26 cellular contexts compared by ENCODE assay signal in genomic region chr10:131802991-131803390, GRCh38.
"Had no signal": no experiment of that assay in that cellular context is flagged by ENCODE, and none has a peak within 500 bp of the region (broad histone marks: within the 10 kb centered on the region; RNA-seq: fewer than 3 reads in every experiment).

No MANE protein-coding gene starts in this region.

- ATAC-seq: left cardiac atrium; naive thymus-derived CD8-positive, alpha-beta T cell; stimulated activated effector memory CD8-positive, alpha-beta T cell treated with anti-CD3 and anti-CD28 coated beads, Interleukin-12 subunit alpha, Interleukin-12 subunit beta, amount 100 ng/mL, for 72 hours had no signal

- H3K27me3 ChIP-seq: right lobe of liver, upper lobe of left lung had no signal

- H3K27ac Mint-ChIP-seq: activated CD4-positive, alpha-beta memory T cell treated with anti-CD3 and anti-CD28 coated beads for 36 hours; activated CD4-positive, alpha-beta T cell treated with anti-CD3 and anti-CD28 coated beads, Interleukin-2, amount 10 ng/mL, durations not matched to agents 24 days and 14 days; activated naive CD4-positive, alpha-beta T cell treated with anti-CD3 and anti-CD28 coated beads, Interleukin-2, amount 50 U/mL, for 24 hours; activated T-helper 2 cell treated with anti-CD3 and anti-CD28 coated beads, Interferon-gamma antibody, Interleukin-2, Interleukin-4, amounts not matched to agents 10 μg/mL and 5 μg/mL and 100 μg/mL, durations not matched to agents 14 hours and 24 hours and 36 hours; dendritic cell treated with granulocyte-macrophage colony-stimulating factor and Interleukin-4, amounts not matched to agents 40 ng/mL and 50 ng/mL, for 4 days; memory B cell; naive thymus-derived CD8-positive, alpha-beta T cell; stimulated activated effector memory CD8-positive, alpha-beta T cell treated with anti-CD3 and anti-CD28 coated beads, Interleukin-12 subunit alpha, Interleukin-12 subunit beta, amount 100 ng/mL, for 72 hours; stimulated activated naive CD8-positive, alpha-beta T cell treated with anti-CD3 and anti-CD28 coated beads, Interleukin-15, Interleukin-2, amounts not matched to agents 100 ng/mL and 50 ng/mL, for 24 hours; T-helper 1 cell treated with Interleukin-12 subunit alpha and Interleukin-12 subunit beta and Interleukin-4 antibody, amounts not matched to agents 30 μg/mL and 1 μg/mL, for 36 hours had no signal

- H3K4me1 Mint-ChIP-seq: activated CD4-positive, alpha-beta T cell treated with anti-CD3 and anti-CD28 coated beads, Interleukin-2, amount 10 ng/mL, durations not matched to agents 24 days and 14 days; activated naive CD4-positive, alpha-beta T cell treated with anti-CD3 and anti-CD28 coated beads, Interleukin-2, amount 50 U/mL, for 24 hours; central memory CD8-positive, alpha-beta T cell; memory B cell; stimulated activated effector memory CD8-positive, alpha-beta T cell treated with anti-CD3 and anti-CD28 coated beads, Interleukin-12 subunit alpha, Interleukin-12 subunit beta, amount 100 ng/mL, for 72 hours had no signal

- H3K4me1 ChIP-seq: breast epithelium, upper lobe of left lung had no signal

- H3K27me3 Mint-ChIP-seq: activated CD4-positive, alpha-beta T cell treated with anti-CD3 and anti-CD28 coated beads, Interleukin-2, amount 10 ng/mL, durations not matched to agents 24 days and 14 days; dendritic cell treated with granulocyte-macrophage colony-stimulating factor and Interleukin-4, amounts not matched to agents 40 ng/mL and 50 ng/mL, for 4 days; memory B cell had no signal

- H3K27ac ChIP-seq: breast epithelium, right lobe of liver, skin epidermis, upper lobe of left lung had no signal

- H3K9me3 ChIP-seq: right lobe of liver had no signal

- DNase-seq: activated CD4-positive, alpha-beta memory T cell treated with anti-CD3 and anti-CD28 coated beads for 36 hours; activated CD4-positive, alpha-beta T cell treated with anti-CD3 and anti-CD28 coated beads, Interleukin-2, amount 10 ng/mL, durations not matched to agents 24 days and 14 days; activated CD4-positive, CD25-positive, alpha-beta regulatory T cell treated with anti-CD3 and anti-CD28 coated beads, Interleukin-2, amount 50 U/mL, for 72 hours; activated T-cell treated with anti-CD3 and anti-CD28 coated beads, Interleukin-2, amount 50 U/mL, for 48 hours; effector CD4-positive, alpha-beta T cell; left cardiac atrium; naive thymus-derived CD8-positive, alpha-beta T cell; occipital lobe; stimulated activated CD4-positive, alpha-beta T cell treated with anti-CD3 and anti-CD28 coated beads, Interleukin-12 subunit alpha, Interleukin-12 subunit beta, amount 100 ng/mL, for 4 hours; stimulated activated CD4-positive, alpha-beta T cell treated with anti-CD3 and anti-CD28 coated beads, Interleukin-4, amount 100 ng/mL, for 24 hours; substantia nigra; SW 1271; T1000 had no signal

- H3K4me3 Mint-ChIP-seq: activated CD4-positive, alpha-beta memory T cell treated with anti-CD3 and anti-CD28 coated beads for 36 hours; activated CD4-positive, alpha-beta T cell treated with anti-CD3 and anti-CD28 coated beads, Interleukin-2, amount 10 ng/mL, durations not matched to agents 24 days and 14 days; activated naive CD4-positive, alpha-beta T cell treated with anti-CD3 and anti-CD28 coated beads, Interleukin-2, amount 50 U/mL, for 24 hours; central memory CD8-positive, alpha-beta T cell; dendritic cell treated with granulocyte-macrophage colony-stimulating factor and Interleukin-4, amounts not matched to agents 40 ng/mL and 50 ng/mL, for 4 days; memory B cell; naive thymus-derived CD8-positive, alpha-beta T cell; neural crest cell; stimulated activated effector memory CD8-positive, alpha-beta T cell treated with anti-CD3 and anti-CD28 coated beads, Interleukin-12 subunit alpha, Interleukin-12 subunit beta, amount 100 ng/mL, for 72 hours; stimulated activated naive CD8-positive, alpha-beta T cell treated with anti-CD3 and anti-CD28 coated beads, Interleukin-15, Interleukin-2, amounts not matched to agents 100 ng/mL and 50 ng/mL, for 24 hours; T-helper 1 cell treated with Interleukin-12 subunit alpha and Interleukin-12 subunit beta and Interleukin-4 antibody, amounts not matched to agents 30 μg/mL and 1 μg/mL, for 36 hours had no signal

- H3K36me3 Mint-ChIP-seq: memory B cell; stimulated activated effector memory CD8-positive, alpha-beta T cell treated with anti-CD3 and anti-CD28 coated beads, Interleukin-12 subunit alpha, Interleukin-12 subunit beta, amount 100 ng/mL, for 72 hours had no signal

- H3K4me3 ChIP-seq: breast epithelium, right lobe of liver, skin epidermis, upper lobe of left lung had no signal

- H3K36me3 ChIP-seq: breast epithelium, right lobe of liver, upper lobe of left lung had no signal
